38 cellular contexts compared by ENCODE assay signal in genomic region chr6:134078166-134078565, GRCh38. TPM values are rescaled to one million over a fixed set of nuclear protein-coding genes. Genes with fewer than 3 reads are reported as not detected.
"Had no signal": no experiment of that assay in that cellular context is flagged by ENCODE, and none has a peak within 500 bp of the region (broad histone marks: within the 10 kb centered on the region; RNA-seq: fewer than 3 reads in every experiment).

No MANE protein-coding gene starts in this region.

- DNase-seq: activated CD4-positive, alpha-beta memory T cell treated with anti-CD3 and anti-CD28 coated beads for 36 hours; activated CD4-positive, alpha-beta T cell treated with anti-CD3 and anti-CD28 coated beads for 4 hours; activated CD4-positive, alpha-beta T cell treated with anti-CD3 and anti-CD28 coated beads, Interleukin-2, amount 10 ng/mL, durations not matched to agents 24 days and 14 days; activated CD4-positive, alpha-beta T cell treated with anti-CD3 and anti-CD28 coated beads, Interleukin-2, amount 50 U/mL, for 1 hour; activated CD4-positive, alpha-beta T cell treated with anti-CD3 and anti-CD28 coated beads, Interleukin-2, amount 50 U/mL, for 4 hours; activated CD4-positive, CD25-positive, alpha-beta regulatory T cell; activated CD8-positive, alpha-beta memory T cell treated with anti-CD3 and anti-CD28 coated beads, Interleukin-2, amount 50 U/mL, for 4 hours; activated CD8-positive, alpha-beta T cell treated with anti-CD3 and anti-CD28 coated beads for 36 hours; activated effector memory CD4-positive, alpha-beta T cell treated with anti-CD3 and anti-CD28 coated beads, Interleukin-2, amount 50 U/mL, for 16 hours; activated gamma-delta T cell treated with Interleukin-2 at 50 U/mL for 16 hours; activated naive CD4-positive, alpha-beta T cell; activated naive CD4-positive, alpha-beta T cell treated with anti-CD3 and anti-CD28 coated beads for 36 hours; activated naive CD4-positive, alpha-beta T cell treated with anti-CD3 and anti-CD28 coated beads, Interleukin-2, amount 50 U/mL, for 16 hours; activated naive CD8-positive, alpha-beta T cell treated with anti-CD3 and anti-CD28 coated beads for 36 hours; activated T-cell treated with anti-CD3 and anti-CD28 coated beads for 4 hours; activated T-cell treated with anti-CD3 and anti-CD28 coated beads, Interleukin-2, amount 50 U/mL, for 1 hour; activated T-cell treated with anti-CD3 and anti-CD28 coated beads, Interleukin-2, amount 50 U/mL, for 4 hours; activated T-cell treated with anti-CD3 and anti-CD28 coated beads, Interleukin-2, amount 50 U/mL, for 72 hours; adrenal gland; amniotic stem cell; aorta; body of pancreas; central memory CD4-positive, alpha-beta T cell; SW 1271; T-helper 1 cell; T-helper 2 cell; T-helper 9 cell; WERI-Rb-1 had no signal

- H3K27me3 Mint-ChIP-seq: activated CD4-positive, alpha-beta memory T cell treated with anti-CD3 and anti-CD28 coated beads for 36 hours; activated CD8-positive, alpha-beta T cell treated with anti-CD3 and anti-CD28 coated beads for 36 hours; activated naive CD8-positive, alpha-beta T cell treated with anti-CD3 and anti-CD28 coated beads for 36 hours; activated T-helper 17 cell treated with anti-CD3 and anti-CD28 coated beads, Interleukin-2, amount 50 U/mL, for 72 hours had no signal

- H3K4me3 Mint-ChIP-seq: activated CD4-positive, alpha-beta memory T cell treated with anti-CD3 and anti-CD28 coated beads for 36 hours; activated CD4-positive, alpha-beta T cell treated with anti-CD3 and anti-CD28 coated beads, Interleukin-2, amount 10 ng/mL, durations not matched to agents 24 days and 14 days; activated CD8-positive, alpha-beta T cell treated with anti-CD3 and anti-CD28 coated beads for 36 hours; activated naive CD4-positive, alpha-beta T cell treated with anti-CD3 and anti-CD28 coated beads for 36 hours; activated naive CD8-positive, alpha-beta T cell treated with anti-CD3 and anti-CD28 coated beads for 36 hours; activated T-cell treated with anti-CD3 and anti-CD28 coated beads, Interleukin-2, amount 50 U/mL, for 4 hours; activated T-cell treated with anti-CD3 and anti-CD28 coated beads, Interleukin-2, amount 50 U/mL, for 72 hours; activated T-helper 1 cell treated with anti-CD3 and anti-CD28 coated beads, Interleukin-12 subunit alpha, Interleukin-12 subunit beta, Interleukin-2, Interleukin-4 antibody, amounts not matched to agents 30 ng/mL and 10 ng/mL and 1 ng/mL, durations not matched to agents 14 hours and 24 hours and 36 hours; activated T-helper 17 cell treated with anti-CD3 and anti-CD28 coated beads, Interleukin-2, amount 50 U/mL, for 72 hours; T-helper 1 cell treated with Interleukin-12 subunit alpha and Interleukin-12 subunit beta and Interleukin-4 antibody, amounts not matched to agents 30 μg/mL and 1 μg/mL, for 36 hours; T-helper 2 cell treated with Interferon-gamma antibody and Interleukin-4, amounts not matched to agents 5 μg/mL and 100 μg/mL, for 36 hours; WTC11 had no signal

- H3K9me3 ChIP-seq: adrenal gland, body of pancreas, breast epithelium had no signal

- H3K4me1 ChIP-seq: adrenal gland, body of pancreas, breast epithelium had no signal

- H3K9me3 Mint-ChIP-seq: activated CD4-positive, alpha-beta memory T cell treated with anti-CD3 and anti-CD28 coated beads for 36 hours; activated CD4-positive, alpha-beta T cell treated with anti-CD3 and anti-CD28 coated beads, Interleukin-2, amount 10 ng/mL, durations not matched to agents 24 days and 14 days; activated CD8-positive, alpha-beta T cell treated with anti-CD3 and anti-CD28 coated beads for 36 hours; activated naive CD4-positive, alpha-beta T cell treated with anti-CD3 and anti-CD28 coated beads for 36 hours; activated naive CD4-positive, alpha-beta T cell treated with anti-CD3 and anti-CD28 coated beads, Interleukin-2, amount 50 U/mL, for 72 hours; activated naive CD8-positive, alpha-beta T cell treated with anti-CD3 and anti-CD28 coated beads for 36 hours; activated T-cell treated with anti-CD3 and anti-CD28 coated beads, Interleukin-2, amount 50 U/mL, for 4 hours; activated T-helper 1 cell treated with anti-CD3 and anti-CD28 coated beads, Interleukin-12 subunit alpha, Interleukin-12 subunit beta, Interleukin-2, Interleukin-4 antibody, amounts not matched to agents 30 ng/mL and 10 ng/mL and 1 ng/mL, durations not matched to agents 14 hours and 24 hours and 36 hours; activated T-helper 17 cell treated with anti-CD3 and anti-CD28 coated beads, Interleukin-2, amount 50 U/mL, for 72 hours; T-helper 1 cell treated with Interleukin-12 subunit alpha and Interleukin-12 subunit beta and Interleukin-4 antibody, amounts not matched to agents 30 μg/mL and 1 μg/mL, for 36 hours; T-helper 2 cell treated with Interferon-gamma antibody and Interleukin-4, amounts not matched to agents 5 μg/mL and 100 μg/mL, for 36 hours had no signal

- H3K36me3 ChIP-seq: adrenal gland, brain microvascular endothelial cell, breast epithelium, WERI-Rb-1 had no signal

- H3K27ac Mint-ChIP-seq: activated CD4-positive, alpha-beta memory T cell treated with anti-CD3 and anti-CD28 coated beads for 36 hours; activated CD4-positive, alpha-beta T cell treated with anti-CD3 and anti-CD28 coated beads, Interleukin-2, amount 10 ng/mL, durations not matched to agents 24 days and 14 days; activated CD8-positive, alpha-beta T cell treated with anti-CD3 and anti-CD28 coated beads for 36 hours; activated naive CD4-positive, alpha-beta T cell treated with anti-CD3 and anti-CD28 coated beads for 36 hours; activated naive CD8-positive, alpha-beta T cell treated with anti-CD3 and anti-CD28 coated beads for 36 hours; activated T-cell treated with anti-CD3 and anti-CD28 coated beads, Interleukin-2, amount 50 U/mL, for 72 hours; activated T-helper 1 cell treated with anti-CD3 and anti-CD28 coated beads, Interleukin-12 subunit alpha, Interleukin-12 subunit beta, Interleukin-2, Interleukin-4 antibody, amounts not matched to agents 30 ng/mL and 10 ng/mL and 1 ng/mL, durations not matched to agents 14 hours and 24 hours and 36 hours; activated T-helper 17 cell treated with anti-CD3 and anti-CD28 coated beads, Interleukin-2, amount 50 U/mL, for 72 hours; T-helper 1 cell treated with Interleukin-12 subunit alpha and Interleukin-12 subunit beta and Interleukin-4 antibody, amounts not matched to agents 30 μg/mL and 1 μg/mL, for 36 hours; T-helper 2 cell treated with Interferon-gamma antibody and Interleukin-4, amounts not matched to agents 5 μg/mL and 100 μg/mL, for 36 hours; WTC11 had no signal

- H3K4me3 ChIP-seq: adrenal gland, body of pancreas, breast epithelium had no signal

- H3K36me3 Mint-ChIP-seq: activated CD4-positive, alpha-beta memory T cell treated with anti-CD3 and anti-CD28 coated beads for 36 hours; activated naive CD4-positive, alpha-beta T cell treated with anti-CD3 and anti-CD28 coated beads, Interleukin-2, amount 50 U/mL, for 72 hours; activated naive CD8-positive, alpha-beta T cell treated with anti-CD3 and anti-CD28 coated beads for 36 hours had no signal

- H3K27me3 ChIP-seq: adrenal gland, body of pancreas, brain microvascular endothelial cell, breast epithelium had no signal

- ATAC-seq: activated CD4-positive, CD25-positive, alpha-beta regulatory T cell treated with anti-CD3 and anti-CD28 coated beads, Interleukin-2, amount 50 U/mL, for 24 hours; activated CD8-positive, alpha-beta T cell treated with anti-CD3 and anti-CD28 coated beads for 36 hours; activated naive CD4-positive, alpha-beta T cell treated with anti-CD3 and anti-CD28 coated beads, Interleukin-2, amount 50 U/mL, for 72 hours; activated T-cell treated with anti-CD3 and anti-CD28 coated beads, Interleukin-2, amount 50 U/mL, for 4 hours; activated T-cell treated with anti-CD3 and anti-CD28 coated beads, Interleukin-2, amount 50 U/mL, for 72 hours; activated T-helper 17 cell treated with anti-CD3 and anti-CD28 coated beads, Interleukin-2, amount 50 U/mL, for 72 hours; body of pancreas; WTC11 had no signal

- H3K27ac ChIP-seq: adrenal gland, body of pancreas, brain microvascular endothelial cell, breast epithelium, WERI-Rb-1 had no signal

RNA-seq across cellular contexts. Expression of gene SLC2A12, which starts 25.7 kb away (rescaled TPM):
- total RNA-seq: activated CD4-positive, alpha-beta T cell treated with anti-CD3 and anti-CD28 coated beads, Interleukin-2, amount 10 ng/mL, durations not matched to agents 24 days and 14 days; activated CD8-positive, alpha-beta memory T cell treated with anti-CD3 and anti-CD28 coated beads for 36 hours; activated T-cell treated with anti-CD3 and anti-CD28 coated beads, Interleukin-2, amount 50 U/mL, for 4 hours; activated T-helper 1 cell treated with anti-CD3 and anti-CD28 coated beads, Interleukin-12 subunit alpha, Interleukin-12 subunit beta, Interleukin-2, Interleukin-4 antibody, amounts not matched to agents 30 ng/mL and 10 ng/mL and 1 ng/mL, durations not matched to agents 14 hours and 24 hours and 36 hours had no signal
